1 cellular context compared by ENCODE assay signal in genomic region chr16:2422123-2422867, GRCh38.
TF ChIP-seq lines count a peak whose summit lies in the region.

No MANE protein-coding gene starts in this region.

TF ChIP-seq in IMR-90, 13 proteins besides CTCF, POLR2A, EP300 and RAD21:
- TF ChIP-seq MXI1 (IDR thresholded peaks at IDR 0.05; ENCODE audit: borderline replicate concordance, low read depth, low read length) (no peak), MAZ (IDR thresholded peaks at IDR 0.05; ENCODE audit: borderline replicate concordance, low read depth, low read length) (no peak), FOS (IDR thresholded peaks at IDR 0.05; ENCODE audit: low read depth, low read length) (no peak), CEBPB (IDR thresholded peaks at IDR 0.05; ENCODE audit: low read depth, low read length) (no peak), NFE2L2 (IDR thresholded peaks at IDR 0.05; ENCODE audit: low read depth, low read length) (no peak), CHD1 (IDR thresholded peaks at IDR 0.05; ENCODE audit: low read depth, low read length) (no peak), SMC3 (IDR thresholded peaks at IDR 0.05; ENCODE audit: low read depth, low read length) (no peak)
